In the genomic region with DNA sequence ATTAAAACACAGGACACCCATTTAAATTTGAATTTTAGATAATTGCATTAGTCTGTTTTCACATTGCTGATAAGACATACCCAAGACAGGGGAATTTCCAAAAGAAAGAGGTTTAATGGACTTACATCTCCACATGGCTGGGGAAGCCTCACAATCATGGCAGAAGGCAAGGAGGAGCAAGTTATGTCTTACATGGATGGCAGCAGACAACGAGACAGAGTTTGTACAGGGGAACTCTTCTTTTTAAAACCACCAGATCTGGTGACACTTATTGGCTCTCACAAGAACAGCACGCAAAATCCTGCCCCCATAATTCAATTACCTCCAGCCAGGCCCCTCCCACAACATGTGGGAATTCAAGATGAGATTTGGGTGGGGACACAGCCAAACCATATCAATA, we compare ENCODE assay signal across 8 cellular contexts.
"Had no signal": no experiment of that assay in that cellular context is flagged by ENCODE, and none has a peak within 500 bp of the region (broad histone marks: within the 10 kb centered on the region; RNA-seq: fewer than 3 reads in every experiment).

No MANE protein-coding gene starts in this region.

- H3K9ac ChIP-seq: GM23248 had no signal

- H3K36me3 ChIP-seq: HAP-1 had no signal

- H2AFZ ChIP-seq: GM23248 had no signal

- FAIRE-seq: HTR-8/SVneo had no signal

- ATAC-seq: HCT116 had no signal

- H3K9me3 Mint-ChIP-seq: HFFc6 had no signal

- H3K4me3 ChIP-seq: GM23248, HAP-1 had no signal

- DNase-seq: GM23248, GOT3, H7, HFFc6, IMR-90 had no signal

- H3K4me3 Mint-ChIP-seq: HFFc6 had no signal

- H3K27ac ChIP-seq: GM23248 had no signal

- H3K27ac Mint-ChIP-seq: HFFc6 had no signal
